In genomic region chr10:25875555-25876165, GRCh38 we compare ENCODE assay signal across 8 cellular contexts. TPM values are rescaled to one million over a fixed set of nuclear protein-coding genes. Genes with fewer than 3 reads are reported as not detected.
A peak's percentile ranks its signal among the peaks of the same experiment; 100 is the strongest.
DNase-seq lines count a peak whose midpoint lies in the region; ATAC-seq, FAIRE-seq and TF ChIP-seq lines count a peak whose summit lies in the region.

No MANE protein-coding gene starts in this region.

- H3K27ac Mint-ChIP-seq in activated naive CD8-positive, alpha-beta T cell treated with anti-CD3 and anti-CD28 coated beads for 36 hours, result no peak overlapping the region

- intact Hi-C loops in left ventricle myocardium inferior (cut with micrococcal nuclease), result no loop called here

- H3K4me1 ChIP-seq in left ventricle myocardium inferior, result no peaks in the 10 kb centered on the region

- FAIRE-seq in GM12892 (lab: Jason Lieb, UNC), result peak; percentile 86

- TF ChIP-seq CTCF in left ventricle myocardium inferior (IDR thresholded peaks at IDR 0.05; ENCODE audit: borderline replicate concordance), result peak; percentile 92

- peaks cover 3% of the 10 kb centered on the region for H3K9me3 Mint-ChIP-seq in activated naive CD8-positive, alpha-beta T cell treated with anti-CD3 and anti-CD28 coated beads for 36 hours

- H3K9me3 ChIP-seq in left ventricle myocardium inferior (replicated peaks), result no peaks in the 10 kb centered on the region

- DNase-seq in GM12892 (ENCODE audit: insufficient read length) (peak; percentile 19), NCI-H1105 (lab: John Stamatoyannopoulos, UW) (peak; percentile 39), left ventricle myocardium inferior (peak; percentile 51), putamen (ENCODE audit: low spot score) (peak; percentile 75), cerebellar nuclear complex (lab: John Stamatoyannopoulos, UW) (no peak)
- peak; percentile 53 for DNase-seq in activated naive CD8-positive, alpha-beta T cell treated with anti-CD3 and anti-CD28 coated beads for 36 hours

- no peak overlapping the region for H3K27ac ChIP-seq in left ventricle myocardium inferior (replicated peaks)

- peaks cover 13% of the 10 kb centered on the region for H3K27me3 Mint-ChIP-seq in activated naive CD8-positive, alpha-beta T cell treated with anti-CD3 and anti-CD28 coated beads for 36 hours

- no peak overlapping the region for H3K4me3 Mint-ChIP-seq in activated naive CD8-positive, alpha-beta T cell treated with anti-CD3 and anti-CD28 coated beads for 36 hours

- H3K4me1 Mint-ChIP-seq in activated naive CD8-positive, alpha-beta T cell treated with anti-CD3 and anti-CD28 coated beads for 36 hours, result no peaks in the 10 kb centered on the region

- no peaks in the 10 kb centered on the region for H3K36me3 ChIP-seq in left ventricle myocardium inferior

- no peak overlapping the region for H3K4me3 ChIP-seq in left ventricle myocardium inferior

- TF ChIP-seq POLR2A in GM12892 (IDR thresholded peaks at IDR 0.05; ENCODE audit: low read depth, low read length), result no peak

- peak; percentile 94 for ATAC-seq in HG02623 (IDR thresholded peaks at IDR 0.05; ENCODE audit: unreplicated experiment)
- peak; percentile 79 for ATAC-seq in SK-N-SH treated with all-trans-retinoic acid at 6 μM for 48 hours

- no peaks in the 10 kb centered on the region for H3K27me3 ChIP-seq in left ventricle myocardium inferior (ENCODE audit: low read depth)

- no peaks in the 10 kb centered on the region for H3K36me3 Mint-ChIP-seq in activated naive CD8-positive, alpha-beta T cell treated with anti-CD3 and anti-CD28 coated beads for 36 hours

TF ChIP-seq in SK-N-SH treated with all-trans-retinoic acid at 6 μM for 48 hours, 23 proteins besides CTCF, POLR2A, EP300 and RAD21:
- TF ChIP-seq OSR1 (CRISPR knock-in tag; IDR thresholded peaks at IDR 0.05) (no peak), ZC3H10 (CRISPR knock-in tag; IDR thresholded peaks at IDR 0.05) (no peak), TCF4 (CRISPR knock-in tag; IDR thresholded peaks at IDR 0.05; ENCODE audit: borderline replicate concordance) (no peak), ZFP30 (CRISPR knock-in tag; IDR thresholded peaks at IDR 0.05) (no peak), CSRNP3 (CRISPR knock-in tag; IDR thresholded peaks at IDR 0.05) (no peak), BACH2 (CRISPR knock-in tag; IDR thresholded peaks at IDR 0.05; ENCODE audit: borderline replicate concordance) (no peak), ZNF565 (CRISPR knock-in tag; conservative IDR thresholded peaks at IDR 0.05; ENCODE audit: low read depth) (no peak), PATZ1 (CRISPR knock-in tag; IDR thresholded peaks at IDR 0.05; ENCODE audit: borderline replicate concordance) (no peak), TSHZ2 (CRISPR knock-in tag; IDR thresholded peaks at IDR 0.05) (no peak), POU6F1 (CRISPR knock-in tag; IDR thresholded peaks at IDR 0.05; ENCODE audit: borderline replicate concordance, low read depth) (no peak), CSDC2 (CRISPR knock-in tag; IDR thresholded peaks at IDR 0.05) (no peak), PPARA (CRISPR knock-in tag; IDR thresholded peaks at IDR 0.05; ENCODE audit: borderline replicate concordance) (no peak), ZNF8 (CRISPR knock-in tag; IDR thresholded peaks at IDR 0.05) (no peak), ISL1 (CRISPR knock-in tag; IDR thresholded peaks at IDR 0.05) (no peak), RARB (CRISPR knock-in tag; IDR thresholded peaks at IDR 0.05) (no peak), GLIS3 (CRISPR knock-in tag; IDR thresholded peaks at IDR 0.05) (no peak), ESRRG (CRISPR knock-in tag; IDR thresholded peaks at IDR 0.05) (no peak), TOX (CRISPR knock-in tag; IDR thresholded peaks at IDR 0.05; ENCODE audit: borderline replicate concordance) (no peak), CREB5 (CRISPR knock-in tag; IDR thresholded peaks at IDR 0.05; ENCODE audit: low read depth) (no peak), SNAI2 (CRISPR knock-in tag; IDR thresholded peaks at IDR 0.05) (no peak)

RNA-seq across cellular contexts. Expression of gene MYO3A, which starts 58.4 kb away (rescaled TPM):
- not detected for polyA plus RNA-seq in GM12892 (2012; ENCODE audit: missing spikeins)
- under 1 TPM in 1 of 2 experiments, not detected in 1; 0.74 TPM for total RNA-seq in activated naive CD8-positive, alpha-beta T cell treated with anti-CD3 and anti-CD28 coated beads for 36 hours
- total RNA-seq in left ventricle myocardium inferior, result not detected

Comparison
In these comparisons a context has a peak if more than half of its experiments do, and no peak if none do; other contexts are left out.
1. DNase-seq: peak in GM12892 (single experiment), NCI-H1105 (single experiment), activated naive CD8-positive, alpha-beta T cell treated with anti-CD3 and anti-CD28 coated beads for 36 hours (single experiment), left ventricle myocardium inferior (single experiment) and putamen (single experiment); none in cerebellar nuclear complex (0 of 2).